8 cellular contexts compared by ENCODE assay signal in the genomic region with DNA sequence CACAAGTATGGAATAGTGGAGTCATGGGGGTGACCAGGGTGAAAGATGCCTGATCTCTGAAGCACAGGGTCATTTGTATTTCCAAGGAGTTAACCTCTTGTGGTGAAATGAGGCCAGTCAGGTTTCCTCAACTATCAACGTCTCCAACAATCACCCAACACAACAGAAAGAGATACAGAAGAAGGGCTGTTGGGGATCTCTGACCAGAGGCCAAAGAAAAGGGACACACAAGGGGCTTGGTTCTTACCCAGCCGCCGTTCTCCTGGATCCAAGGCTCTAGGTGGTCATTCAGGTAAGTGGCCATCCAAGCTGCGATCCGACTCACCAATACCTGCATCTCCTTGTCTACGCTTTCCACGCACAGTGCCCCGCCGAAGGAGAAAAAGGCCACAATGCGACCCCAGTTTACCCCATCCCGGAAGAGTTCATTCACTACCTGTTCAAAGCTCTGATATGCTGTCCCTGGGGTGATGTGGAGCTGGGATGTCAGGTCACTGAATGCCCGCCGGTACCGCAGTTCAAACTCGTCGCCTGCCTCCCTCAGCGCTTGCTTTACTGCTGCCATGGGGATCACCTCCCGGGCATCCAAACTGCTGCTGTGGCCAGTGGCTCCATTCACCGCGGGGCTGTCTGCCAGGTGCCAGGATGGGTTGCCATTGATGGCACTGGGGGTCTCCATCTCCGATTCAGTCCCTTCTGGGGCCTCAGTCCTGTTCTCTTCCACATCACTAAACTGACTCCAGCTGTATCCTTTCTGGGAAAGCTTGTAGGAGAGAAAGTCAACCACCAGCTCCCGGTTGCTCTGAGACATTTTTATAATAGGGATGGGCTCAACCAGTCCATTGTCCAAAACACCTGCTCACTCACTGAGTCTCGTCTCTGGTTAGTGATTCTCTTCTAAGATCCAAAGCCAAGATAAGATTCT. TPM values are rescaled to one million over a fixed set of nuclear protein-coding genes. Genes with fewer than 3 reads are reported as not detected.
DNase-seq lines count a peak whose midpoint lies in the region; ATAC-seq, FAIRE-seq and TF ChIP-seq lines count a peak whose summit lies in the region.

No MANE protein-coding gene starts in this region.

- ATAC-seq in A549 (no peak), HG03045 (IDR thresholded peaks at IDR 0.05; ENCODE audit: unreplicated experiment) (no peak), HG03442 (IDR thresholded peaks at IDR 0.05; ENCODE audit: unreplicated experiment) (no peak)

- no peaks in the 10 kb centered on the region for H3K27me3 ChIP-seq in HUES64 (ENCODE audit: insufficient read depth, low read length)
- no peaks in the 10 kb centered on the region for H3K27me3 ChIP-seq in right atrium auricular region
- H3K27me3 ChIP-seq in skeletal muscle satellite cell (ENCODE audit: control insufficient read depth, insufficient read depth, low read length) = no peaks in the 10 kb centered on the region

- H3K27me3 Mint-ChIP-seq in activated naive CD4-positive, alpha-beta T cell treated with anti-CD3 and anti-CD28 coated beads for 36 hours (ENCODE audit: low read depth) = no peaks in the 10 kb centered on the region

- H3K4me3 ChIP-seq in A549 (peak overlapping the region; percentile 68), HUES64 (ENCODE audit: low read length) (peak overlapping the region; percentile 78), right atrium auricular region (peak overlapping the region; percentile 70 to 76), skeletal muscle satellite cell (ENCODE audit: low read length) (peak overlapping the region; percentile 94)

- DNase-seq in A549 (ENCODE audit: low read depth in 1 of 2, low spot score in 1 of 2) (no peak), right atrium auricular region (ENCODE audit: low spot score) (no peak), GDM1 (lab: John Stamatoyannopoulos, UW) (no peak)
- peak; percentile 43 for DNase-seq in activated naive CD4-positive, alpha-beta T cell treated with anti-CD3 and anti-CD28 coated beads for 36 hours

- intact Hi-C loops in activated naive CD4-positive, alpha-beta T cell treated with anti-CD3 and anti-CD28 coated beads for 36 hours (cut with micrococcal nuclease) = loop anchor here (1.0 to 2.0 kb wide), 4 partner anchors 46 to 634 kb away; a partner anchor contains a TSS

- H3K4me1 Mint-ChIP-seq in activated naive CD4-positive, alpha-beta T cell treated with anti-CD3 and anti-CD28 coated beads for 36 hours (ENCODE audit: low read depth) = peaks cover 16% of the 10 kb centered on the region

- FAIRE-seq in A549 (lab: Jason Lieb, UNC) = no peak

- TF ChIP-seq POLR2A in A549 (IDR thresholded peaks at IDR 0.05; ENCODE audit: low read length) = no peak

- CTCF ChIA-PET in A549 (lab: Yijun Ruan, JAX) = interaction anchor here (1.1 to 14.7 kb wide), 15 partner anchors 10 to 162 kb away, joined by 3 to 489 read pairs (median 28); a partner anchor contains a TSS
- CTCF ChIA-PET in activated naive CD4-positive, alpha-beta T cell treated with anti-CD3 and anti-CD28 coated beads for 36 hours (lab: Charles Lee) = interaction anchor here (0.5 to 12.6 kb wide), 8 partner anchors 23 to 157 kb away, joined by 3 to 339 read pairs (median 5); no protein-coding TSS in a partner anchor

- TF ChIP-seq RAD21 in A549 (conservative IDR thresholded peaks at IDR 0.05 in 1 of 2, IDR thresholded peaks at IDR 0.05 in 1 of 2) = no peak

- peak overlapping the region; percentile 99 for H3K27ac Mint-ChIP-seq in activated naive CD4-positive, alpha-beta T cell treated with anti-CD3 and anti-CD28 coated beads for 36 hours

- H3K9me3 Mint-ChIP-seq in activated naive CD4-positive, alpha-beta T cell treated with anti-CD3 and anti-CD28 coated beads for 36 hours = no peaks in the 10 kb centered on the region

- 1% methylated on average over 17 of the region's 23 CpGs for WGBS in A549 (ENCODE audit: missing lambda C conversion rate)
- 70% methylated on average over 20 of the region's 23 CpGs for WGBS in HUES64

- H3K36me3 Mint-ChIP-seq in activated naive CD4-positive, alpha-beta T cell treated with anti-CD3 and anti-CD28 coated beads for 36 hours (ENCODE audit: low read depth) = peaks cover 54% of the 10 kb centered on the region

- H3K4me2 ChIP-seq in A549 = peak overlapping the region; percentile 80
- peak overlapping the region; percentile 99 for H3K4me2 ChIP-seq in skeletal muscle satellite cell (ENCODE audit: low read length)

- H3K9ac ChIP-seq in HUES64 (ENCODE audit: low read depth, low read length) = peak overlapping the region; percentile 94
- H3K9ac ChIP-seq in skeletal muscle satellite cell (ENCODE audit: low read depth, low read length) = peak overlapping the region; percentile 99

- H3K27ac ChIP-seq in A549 (peak overlapping the region; percentile 95 to 96), HUES64 (ENCODE audit: low read depth, low read length) (peak overlapping the region; percentile 92; the same call in 1 of the 2 replicates), right atrium auricular region (peak overlapping the region; percentile 96 to 98)

- peaks cover 26% of the 10 kb centered on the region for H3K36me3 ChIP-seq in HUES64 (ENCODE audit: insufficient read depth, low read length)
- peaks cover 25% of the 10 kb centered on the region for H3K36me3 ChIP-seq in right atrium auricular region
- H3K36me3 ChIP-seq in skeletal muscle satellite cell (ENCODE audit: insufficient read depth, low read length) = peaks cover 51% of the 10 kb centered on the region

- TF ChIP-seq EP300 in A549 (IDR thresholded peaks at IDR 0.05) = no peak

- H3K4me1 ChIP-seq in A549 (peaks cover 29% of the 10 kb centered on the region), HUES64 (ENCODE audit: insufficient read depth, low read length) (peaks cover 48% of the 10 kb centered on the region), right atrium auricular region (peaks cover 0 to 49% of the 10 kb centered on the region in 2 donors), skeletal muscle satellite cell (ENCODE audit: control insufficient read depth, insufficient read depth, low read length) (peaks cover 37% of the 10 kb centered on the region)

- no peaks in the 10 kb centered on the region for H3K9me3 ChIP-seq in A549
- no peaks in the 10 kb centered on the region for H3K9me3 ChIP-seq in HUES64 (ENCODE audit: insufficient read depth, low read depth, low read length)
- no peaks in the 10 kb centered on the region for H3K9me3 ChIP-seq in right atrium auricular region
- H3K9me3 ChIP-seq in skeletal muscle satellite cell (replicated peaks; ENCODE audit: low read length) = no peaks in the 10 kb centered on the region

- POLR2A ChIA-PET in A549 (lab: Yijun Ruan, JAX) = interaction anchor here (0.6 to 5.5 kb wide), 13 partner anchors 9 to 116 kb away, joined by 3 to 90 read pairs (median 15); a partner anchor contains a TSS

- TF ChIP-seq CTCF in A549 (IDR thresholded peaks at IDR 0.05) (no peak), right atrium auricular region (IDR thresholded peaks at IDR 0.05) (no peak)

- peak overlapping the region; percentile 95 for H3K4me3 Mint-ChIP-seq in activated naive CD4-positive, alpha-beta T cell treated with anti-CD3 and anti-CD28 coated beads for 36 hours

TF ChIP-seq in A549, 52 proteins besides CTCF, POLR2A, EP300 and RAD21:
- peak in 1 of 2 experiments; percentile 0; a peak in 2 of 5 replicates for TF ChIP-seq JUN (IDR thresholded peaks at IDR 0.05)
- TF ChIP-seq SMC3 (IDR thresholded peaks at IDR 0.05) = no peak
- 0 out of 2 replicates have a peak, but pooled peaks have one; percentile 8 for TF ChIP-seq HOXB13 (CRISPR knock-in tag; IDR thresholded peaks at IDR 0.05; ENCODE audit: low read depth)

RNA-seq across cellular contexts. Expression of a gene that starts 1.0 kb away (rescaled TPM):
- polyA plus RNA-seq in A549 (2011; rRNA removed) = 159 and 178 TPM in 2 replicates
- polyA plus RNA-seq in A549 (2012; cell fraction: cytosol; rRNA removed) = 100 and 118 TPM in 2 replicates
- 93.5 and 108 TPM in 2 replicates for polyA plus RNA-seq in A549 (2012; cell fraction: nucleus; rRNA removed)
- polyA plus RNA-seq in A549 (2017; fragmentation: RNase III; extraction: RNeasy Plus Mini Kit Qiagen cat#74134 plus additional on column Dnase treatment) = 143 to 157 TPM (median 154 TPM) in 3 replicates
- 116 and 122 TPM in 2 replicates for polyA minus RNA-seq in A549 (2011; rRNA and poly(A)+ RNA removed)
- polyA plus RNA-seq in HUES64 (2013, experiment 1 of 2) = 48.8 TPM
- polyA plus RNA-seq in HUES64 (2013, experiment 2 of 2) = 44.5 TPM
- total RNA-seq in activated naive CD4-positive, alpha-beta T cell treated with anti-CD3 and anti-CD28 coated beads for 36 hours = 10 to 100 TPM; 87.9 to 89.2 TPM
- total RNA-seq in right atrium auricular region = 10 to 100 TPM; 84.2 to 93.5 TPM
- total RNA-seq in skeletal muscle satellite cell (2012; rRNA removed) = 158 and 187 TPM in 2 replicates

RNA-seq across cellular contexts. Expression of a gene that starts 17.4 kb away (rescaled TPM):
- 79.4 and 92.9 TPM in 2 replicates for polyA plus RNA-seq in A549 (2011; rRNA removed)
- 33.0 and 33.5 TPM in 2 replicates for polyA plus RNA-seq in A549 (2012; cell fraction: cytosol; rRNA removed)
- polyA plus RNA-seq in A549 (2012; cell fraction: nucleus; rRNA removed) = 30.7 and 46.3 TPM in 2 replicates
- 84.9 to 106 TPM (median 92.9 TPM) in 3 replicates for polyA plus RNA-seq in A549 (2017; fragmentation: RNase III; extraction: RNeasy Plus Mini Kit Qiagen cat#74134 plus additional on column Dnase treatment)
- 39.4 and 42.7 TPM in 2 replicates for polyA minus RNA-seq in A549 (2011; rRNA and poly(A)+ RNA removed)
- polyA plus RNA-seq in HUES64 (2013, experiment 1 of 2) = 86.2 TPM
- 101 TPM for polyA plus RNA-seq in HUES64 (2013, experiment 2 of 2)
- 100 to 1,000 TPM; 166 to 175 TPM for total RNA-seq in activated naive CD4-positive, alpha-beta T cell treated with anti-CD3 and anti-CD28 coated beads for 36 hours
- 1 to 10 TPM in 1 of 2 donors, under 1 TPM in 1; 0.20 to 2.9 TPM for total RNA-seq in right atrium auricular region
- 45.4 and 60.7 TPM in 2 replicates for total RNA-seq in skeletal muscle satellite cell (2012; rRNA removed)

Comparison
In these comparisons a context has a peak if more than half of its experiments do, and no peak if none do; other contexts are left out.
1. RNA of a gene that starts 17.4 kb away (total RNA-seq): 166 to 175 TPM in activated naive CD4-positive, alpha-beta T cell treated with anti-CD3 and anti-CD28 coated beads for 36 hours; 0.20 to 2.9 TPM in right atrium auricular region; every median in the first group is over 10 times any median in the second.
2. Peak in every context shown above with its lines, with median percentiles within 50 percentile points of each other: H3K27ac ChIP-seq and H3K4me3 ChIP-seq.